Comparison of ENCODE assay signal across 27 cellular contexts in the genomic region with DNA sequence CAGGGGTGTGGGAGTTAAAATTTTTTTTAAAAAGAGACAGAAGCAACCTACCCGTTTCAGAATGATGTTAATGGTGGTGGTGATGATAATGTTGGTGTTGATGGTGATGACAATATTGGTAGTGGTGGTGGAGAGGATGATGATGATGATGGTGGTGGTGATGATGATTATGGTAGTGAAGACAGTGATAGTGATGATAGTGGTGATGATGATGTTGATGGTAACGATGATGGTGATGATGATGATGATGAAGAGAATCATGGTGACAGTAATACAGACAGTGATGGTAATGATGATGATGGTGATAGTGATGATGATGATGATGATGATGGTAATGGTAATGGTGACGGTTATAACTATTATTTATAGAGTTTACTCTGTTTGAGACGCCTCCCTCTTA.
"Had no signal": no experiment of that assay in that cellular context is flagged by ENCODE, and none has a peak within 500 bp of the region (broad histone marks: within the 10 kb centered on the region; RNA-seq: fewer than 3 reads in every experiment).

No MANE protein-coding gene starts in this region.

- H3K27ac ChIP-seq: ovary, parathyroid adenoma, psoas muscle, skin epidermis, suprapubic skin, testis, tibial artery, transverse colon, upper lobe of right lung, vagina had no signal

- H3K9me3 ChIP-seq: ovary, psoas muscle, suprapubic skin, testis, tibial artery, transverse colon, upper lobe of right lung, vagina had no signal

- DNase-seq: naive thymus-derived CD4-positive, alpha-beta T cell; natural killer cell; occipital lobe; ovary; psoas muscle; right cardiac atrium; stimulated activated CD4-positive, alpha-beta T cell treated with anti-CD3 and anti-CD28 coated beads, Interleukin-15, amount 100 ng/mL, for 24 hours; stimulated activated CD4-positive, alpha-beta T cell treated with anti-CD3 and anti-CD28 coated beads, Interleukin-2, amount 100 ng/mL, for 24 hours; stimulated activated CD4-positive, alpha-beta T cell treated with anti-CD3 and anti-CD28 coated beads, Interleukin-2, amount 100 ng/mL, for 48 hours; stimulated activated CD4-positive, alpha-beta T cell treated with anti-CD3 and anti-CD28 coated beads, Interleukin-4, amount 100 ng/mL, for 24 hours; stimulated activated naive B cell treated with anti-CD40 and anti-IgM and Interleukin-4, amounts not matched to agents 10 μg/mL and 1 μg/mL and 100 μg/mL, for 72 hours; stimulated activated naive CD8-positive, alpha-beta T cell treated with anti-CD3 and anti-CD28 coated beads, Interleukin-15, amount 100 ng/mL, for 72 hours; stimulated activated naive CD8-positive, alpha-beta T cell treated with anti-CD3 and anti-CD28 coated beads, Interleukin-15, Interleukin-2, amounts not matched to agents 100 U/mL and 50 U/mL, for 24 hours; substantia nigra; testis; tibial artery; transverse colon; upper lobe of right lung had no signal

- H3K27me3 ChIP-seq: ovary, suprapubic skin, testis, tibial artery, transverse colon, upper lobe of right lung, vagina had no signal

- H3K79me2 ChIP-seq: parathyroid adenoma had no signal

- H2AFZ ChIP-seq: parathyroid adenoma had no signal

- H3K4me1 Mint-ChIP-seq: naive thymus-derived CD4-positive, alpha-beta T cell; natural killer cell; nephron; stimulated activated effector memory CD8-positive, alpha-beta T cell treated with anti-CD3 and anti-CD28 coated beads, Interleukin-12 subunit alpha, Interleukin-12 subunit beta, amount 100 ng/mL, for 72 hours; stimulated activated naive B cell treated with anti-CD40 and anti-IgM and Interleukin-4, amounts not matched to agents 10 μg/mL and 1 μg/mL and 100 μg/mL, for 72 hours; stimulated activated naive CD8-positive, alpha-beta T cell treated with anti-CD3 and anti-CD28 coated beads, Interleukin-15, amount 100 ng/mL, for 72 hours had no signal

- H3K4me1 ChIP-seq: parathyroid adenoma, psoas muscle, suprapubic skin, testis, tibial artery, transverse colon, upper lobe of right lung, vagina had no signal

- H3K27ac Mint-ChIP-seq: naive thymus-derived CD4-positive, alpha-beta T cell; natural killer cell; nephron; progenitor cell of endocrine pancreas; stimulated activated effector memory CD8-positive, alpha-beta T cell treated with anti-CD3 and anti-CD28 coated beads, Interleukin-12 subunit alpha, Interleukin-12 subunit beta, amount 100 ng/mL, for 72 hours; stimulated activated naive B cell treated with anti-CD40 and anti-IgM and Interleukin-4, amounts not matched to agents 10 μg/mL and 1 μg/mL and 100 μg/mL, for 72 hours; stimulated activated naive CD8-positive, alpha-beta T cell treated with anti-CD3 and anti-CD28 coated beads, Interleukin-15, amount 100 ng/mL, for 72 hours; type B pancreatic cell had no signal

- H3K4me3 ChIP-seq: ovary, psoas muscle, skin epidermis, suprapubic skin, testis, tibial artery, transverse colon, upper lobe of right lung, vagina had no signal

- ATAC-seq: naive thymus-derived CD4-positive, alpha-beta T cell; natural killer cell; psoas muscle; right cardiac atrium; sciatic nerve; stimulated activated effector memory CD8-positive, alpha-beta T cell treated with anti-CD3 and anti-CD28 coated beads, Interleukin-12 subunit alpha, Interleukin-12 subunit beta, amount 100 ng/mL, for 72 hours; stimulated activated naive B cell treated with anti-CD40 and anti-IgM and Interleukin-4, amounts not matched to agents 10 μg/mL and 1 μg/mL and 100 μg/mL, for 72 hours; stimulated activated naive CD8-positive, alpha-beta T cell treated with anti-CD3 and anti-CD28 coated beads, Interleukin-15, amount 100 ng/mL, for 72 hours; stimulated activated naive CD8-positive, alpha-beta T cell treated with anti-CD3 and anti-CD28 coated beads, Interleukin-15, Interleukin-2, amounts not matched to agents 100 U/mL and 50 U/mL, for 24 hours; upper lobe of right lung had no signal

- H3K9ac ChIP-seq: parathyroid adenoma had no signal

- H3K27me3 Mint-ChIP-seq: type B pancreatic cell had no signal

- H3K36me3 ChIP-seq: ovary, suprapubic skin, tibial artery, transverse colon, upper lobe of right lung, vagina had no signal

- H3K36me3 Mint-ChIP-seq: naive thymus-derived CD4-positive, alpha-beta T cell; natural killer cell; stimulated activated effector memory CD8-positive, alpha-beta T cell treated with anti-CD3 and anti-CD28 coated beads, Interleukin-12 subunit alpha, Interleukin-12 subunit beta, amount 100 ng/mL, for 72 hours; stimulated activated naive B cell treated with anti-CD40 and anti-IgM and Interleukin-4, amounts not matched to agents 10 μg/mL and 1 μg/mL and 100 μg/mL, for 72 hours; type B pancreatic cell had no signal

- H3K4me3 Mint-ChIP-seq: naive thymus-derived CD4-positive, alpha-beta T cell; natural killer cell; nephron; stimulated activated effector memory CD8-positive, alpha-beta T cell treated with anti-CD3 and anti-CD28 coated beads, Interleukin-12 subunit alpha, Interleukin-12 subunit beta, amount 100 ng/mL, for 72 hours; stimulated activated naive B cell treated with anti-CD40 and anti-IgM and Interleukin-4, amounts not matched to agents 10 μg/mL and 1 μg/mL and 100 μg/mL, for 72 hours; stimulated activated naive CD8-positive, alpha-beta T cell treated with anti-CD3 and anti-CD28 coated beads, Interleukin-15, amount 100 ng/mL, for 72 hours; type B pancreatic cell had no signal

- H3K9me3 Mint-ChIP-seq: natural killer cell; nephron; stimulated activated effector memory CD8-positive, alpha-beta T cell treated with anti-CD3 and anti-CD28 coated beads, Interleukin-12 subunit alpha, Interleukin-12 subunit beta, amount 100 ng/mL, for 72 hours; stimulated activated naive CD8-positive, alpha-beta T cell treated with anti-CD3 and anti-CD28 coated beads, Interleukin-15, amount 100 ng/mL, for 72 hours; type B pancreatic cell had no signal
